In genomic region chr3:126057936-126058335, GRCh38 we compare ENCODE assay signal across 22 cellular contexts.
"Had no signal": no experiment of that assay in that cellular context is flagged by ENCODE, and none has a peak within 500 bp of the region (broad histone marks: within the 10 kb centered on the region; RNA-seq: fewer than 3 reads in every experiment).

No MANE protein-coding gene starts in this region.

- H3K36me3 ChIP-seq: left lung, upper lobe of left lung had no signal

- H3K9me3 Mint-ChIP-seq: activated B cell treated with CpG ODN at 0.5 μM for 24 hours; activated CD4-positive, alpha-beta memory T cell treated with anti-CD3 and anti-CD28 coated beads for 36 hours; immature natural killer cell; memory B cell; nephron had no signal

- H3K36me3 Mint-ChIP-seq: activated CD4-positive, alpha-beta memory T cell treated with anti-CD3 and anti-CD28 coated beads for 36 hours had no signal

- H3K4me1 ChIP-seq: left lung, sigmoid colon had no signal

- H3K27ac Mint-ChIP-seq: activated B cell treated with CpG ODN at 0.5 μM for 24 hours; activated CD4-positive, alpha-beta memory T cell treated with anti-CD3 and anti-CD28 coated beads for 36 hours had no signal

- H3K9me3 ChIP-seq: left lung, sigmoid colon, spleen, upper lobe of left lung had no signal

- H3K79me2 ChIP-seq: hepatocyte had no signal

- H3K27me3 ChIP-seq: foreskin keratinocyte, hepatocyte, left lung, sigmoid colon, spleen, upper lobe of left lung had no signal

- H3K4me3 ChIP-seq: hepatocyte, left lung, sigmoid colon, spleen, upper lobe of left lung had no signal

- H2AFZ ChIP-seq: hepatocyte had no signal

- H3K27ac ChIP-seq: foreskin keratinocyte, left lung, sigmoid colon, upper lobe of left lung had no signal

- DNase-seq: activated B cell treated with CpG ODN at 0.5 μM for 24 hours; activated CD4-positive, alpha-beta memory T cell treated with anti-CD3 and anti-CD28 coated beads for 36 hours; activated CD4-positive, alpha-beta T cell treated with anti-CD3 and anti-CD28 coated beads for 4 hours; activated naive CD4-positive, alpha-beta T cell treated with Interleukin-2 at 50 U/mL for 16 hours; activated T-cell treated with anti-CD3 and anti-CD28 coated beads, Interleukin-2, amount 50 U/mL, for 48 hours; amygdala; dermis blood vessel endothelial cell; effector memory CD4-positive, alpha-beta T cell; glutamatergic neuron; immature natural killer cell; kidney glomerular epithelial cell; left lung; occipital lobe; sigmoid colon; spleen; stimulated activated CD4-positive, alpha-beta T cell treated with anti-CD3 and anti-CD28 coated beads, Interleukin-4, amount 100 ng/mL, for 1 hour; stimulated activated naive CD4-positive, alpha-beta T cell treated with Interleukin-2 at 50 U/mL for 16 hours had no signal

- H3K4me2 ChIP-seq: hepatocyte had no signal

- H3K4me3 Mint-ChIP-seq: activated B cell treated with CpG ODN at 0.5 μM for 24 hours; activated CD4-positive, alpha-beta memory T cell treated with anti-CD3 and anti-CD28 coated beads for 36 hours; immature natural killer cell; memory B cell; nephron had no signal

- H3K27me3 Mint-ChIP-seq: activated B cell treated with CpG ODN at 0.5 μM for 24 hours; activated CD4-positive, alpha-beta memory T cell treated with anti-CD3 and anti-CD28 coated beads for 36 hours; memory B cell had no signal
